Comparison of ENCODE assay signal across 12 cellular contexts in genomic region chr2:105487142-105488069, GRCh38.
DNase-seq lines count a peak whose midpoint lies in the region; ATAC-seq and TF ChIP-seq lines count a peak whose summit lies in the region.
"Had no signal": no experiment of that assay in that cellular context is flagged by ENCODE, and none has a peak within 500 bp of the region (broad histone marks: within the 10 kb centered on the region; RNA-seq: fewer than 3 reads in every experiment).

No MANE protein-coding gene starts in this region.

- peak overlapping the region in 3 of 4 donors; percentile 29 to 70 (median 53) for H3K27ac ChIP-seq in esophagus squamous epithelium

- peaks cover 7% of the 10 kb centered on the region for H3K27me3 Mint-ChIP-seq in activated T-helper 17 cell treated with anti-CD3 and anti-CD28 coated beads, Interleukin-2, amount 50 U/mL, for 72 hours

- no peaks in the 10 kb centered on the region for H3K9me3 Mint-ChIP-seq in activated T-helper 17 cell treated with anti-CD3 and anti-CD28 coated beads, Interleukin-2, amount 50 U/mL, for 72 hours
- H3K9me3 Mint-ChIP-seq: activated B cell treated with CpG ODN at 0.5 μM for 24 hours had no signal

- H3K4me1 ChIP-seq in esophagus squamous epithelium (no peaks in the 10 kb centered on the region), mucosa of descending colon (ENCODE audit: low read depth) (no peaks in the 10 kb centered on the region)

- H3K4me3 Mint-ChIP-seq in activated T-helper 17 cell treated with anti-CD3 and anti-CD28 coated beads, Interleukin-2, amount 50 U/mL, for 72 hours = no peak overlapping the region
- H3K4me3 Mint-ChIP-seq: activated B cell treated with CpG ODN at 0.5 μM for 24 hours, IgD-negative memory B cell had no signal

- peak; percentile 75 for ATAC-seq in Right ventricle myocardium inferior
- ATAC-seq in mucosa of descending colon = no peak
- no peak for ATAC-seq in GM18873 (IDR thresholded peaks at IDR 0.05; ENCODE audit: low FRiP score, unreplicated experiment)
- ATAC-seq in activated T-helper 17 cell treated with anti-CD3 and anti-CD28 coated beads, Interleukin-2, amount 50 U/mL, for 72 hours (replicated peaks) = no peak

- H3K4me3 ChIP-seq in esophagus squamous epithelium (no peak overlapping the region), mucosa of descending colon (no peak overlapping the region)

- H3K27ac Mint-ChIP-seq in activated T-helper 17 cell treated with anti-CD3 and anti-CD28 coated beads, Interleukin-2, amount 50 U/mL, for 72 hours = no peak overlapping the region
- H3K27ac Mint-ChIP-seq: activated B cell treated with CpG ODN at 0.5 μM for 24 hours, IgD-negative memory B cell had no signal

- H3K36me3 ChIP-seq in esophagus squamous epithelium (no peaks in the 10 kb centered on the region), mucosa of descending colon (ENCODE audit: low read depth) (no peaks in the 10 kb centered on the region)

- intact Hi-C loops in Right ventricle myocardium inferior (cut with DNase I) = loop anchor here (2.0 kb wide), 1 partner anchor 49 kb away; no protein-coding TSS in a partner anchor
- intact Hi-C loops in cardiac septum (cut with DNase I) = loop anchor here (1.0 to 2.0 kb wide), 2 partner anchors 27 to 49 kb away; no protein-coding TSS in a partner anchor
- intact Hi-C loops in esophagus squamous epithelium (cut with DNase I) = no loop called here
- intact Hi-C loops in mucosa of descending colon (cut with DNase I, micrococcal nuclease) = no loop called here

- TF ChIP-seq POLR2A in esophagus squamous epithelium (IDR thresholded peaks at IDR 0.05) = no peak

- no peak for TF ChIP-seq CTCF in esophagus squamous epithelium (IDR thresholded peaks at IDR 0.05)
- no peak for TF ChIP-seq CTCF in mucosa of descending colon (IDR thresholded peaks at IDR 0.05)

- H3K9me3 ChIP-seq in esophagus squamous epithelium (peaks cover 0 to 2% (median 2%) of the 10 kb centered on the region in 3 donors), mucosa of descending colon (no peaks in the 10 kb centered on the region)

- H3K36me3 Mint-ChIP-seq in activated T-helper 17 cell treated with anti-CD3 and anti-CD28 coated beads, Interleukin-2, amount 50 U/mL, for 72 hours (ENCODE audit: low read depth) = no peaks in the 10 kb centered on the region
- H3K36me3 Mint-ChIP-seq: IgD-negative memory B cell had no signal

- no peaks in the 10 kb centered on the region for H3K4me1 Mint-ChIP-seq in activated T-helper 17 cell treated with anti-CD3 and anti-CD28 coated beads, Interleukin-2, amount 50 U/mL, for 72 hours
- H3K4me1 Mint-ChIP-seq: activated B cell treated with CpG ODN at 0.5 μM for 24 hours, IgD-negative memory B cell had no signal

- no peak for DNase-seq in Right ventricle myocardium inferior (ENCODE audit: missing footprints)
- no peak for DNase-seq in cardiac septum (ENCODE audit: low spot score)
- no peak for DNase-seq in esophagus squamous epithelium (lab: John Stamatoyannopoulos, UW)
- DNase-seq in mucosa of descending colon = peak in 2 of 3 donors; percentile 38 to 51
- DNase-seq in COLO668 (lab: John Stamatoyannopoulos, UW; ENCODE audit: unreplicated experiment) = no peak
- DNase-seq in NCI-H2029 (lab: John Stamatoyannopoulos, UW) = no peak
- DNase-seq: activated B cell treated with CpG ODN at 0.5 μM for 24 hours, NCI-H187, NCI-H774 had no signal

- H3K27me3 ChIP-seq in esophagus squamous epithelium = no peaks in the 10 kb centered on the region

- WGBS in esophagus squamous epithelium, 2 donors = 70 to 79% methylated on average over 17 to 20 of the region's 21 CpGs

Comparison
In these comparisons a context has a peak if more than half of its experiments do, and no peak if none do; other contexts are left out.
1. DNase-seq: peak in mucosa of descending colon (2 of 3); none in Right ventricle myocardium inferior (single experiment), cardiac septum (single experiment), esophagus squamous epithelium (single experiment), COLO668 (single experiment) and NCI-H2029 (single experiment).
2. intact Hi-C loops: an anchor here in Right ventricle myocardium inferior (2.0 kb wide) and cardiac septum (1.0 to 2.0 kb wide); none called in esophagus squamous epithelium and mucosa of descending colon.